In the genomic region with DNA sequence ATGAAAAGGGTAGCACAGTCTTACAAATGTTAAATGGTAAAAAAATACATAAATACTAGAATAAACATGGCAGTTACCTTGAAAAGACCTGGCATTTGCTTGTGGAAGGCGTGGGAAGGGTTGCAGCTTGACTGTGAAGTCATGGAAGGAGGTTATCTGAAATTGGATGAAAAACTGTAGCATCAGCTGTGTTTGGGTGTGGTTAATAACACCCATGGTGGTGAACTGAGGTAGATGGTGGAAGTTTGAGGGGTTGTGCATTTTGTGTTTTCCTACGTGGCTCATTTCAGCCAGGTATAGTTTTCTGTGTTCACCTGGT, we compare ENCODE assay signal across 1 cellular context.
TF ChIP-seq lines count a peak whose summit lies in the region.

No MANE protein-coding gene starts in this region.

TF ChIP-seq in IMR-90, 13 proteins besides CTCF, POLR2A, EP300 and RAD21:
- TF ChIP-seq RCOR1 (IDR thresholded peaks at IDR 0.05; ENCODE audit: insufficient replicate concordance, low read length) (no peak), SMC3 (IDR thresholded peaks at IDR 0.05; ENCODE audit: low read depth, low read length) (no peak), MAZ (IDR thresholded peaks at IDR 0.05; ENCODE audit: borderline replicate concordance, low read depth, low read length) (no peak), BHLHE40 (IDR thresholded peaks at IDR 0.05; ENCODE audit: low read depth, low read length) (no peak), USF2 (IDR thresholded peaks at IDR 0.05; ENCODE audit: low read depth, low read length) (no peak), ELK1 (IDR thresholded peaks at IDR 0.05; ENCODE audit: borderline replicate concordance, low read depth, low read length) (no peak), NFE2L2 (IDR thresholded peaks at IDR 0.05; ENCODE audit: low read depth, low read length) (no peak), FOS (IDR thresholded peaks at IDR 0.05; ENCODE audit: low read depth, low read length) (no peak), RFX5 (IDR thresholded peaks at IDR 0.05; ENCODE audit: low read depth, low read length) (no peak), CEBPB (IDR thresholded peaks at IDR 0.05; ENCODE audit: low read depth, low read length) (no peak), MAFK (IDR thresholded peaks at IDR 0.05; ENCODE audit: low read depth, low read length) (no peak; the same call in 1 of the 2 replicates), MXI1 (IDR thresholded peaks at IDR 0.05; ENCODE audit: borderline replicate concordance, low read depth, low read length) (no peak), CHD1 (IDR thresholded peaks at IDR 0.05; ENCODE audit: low read depth, low read length) (no peak)
TF ChIP-seq in IMR-90: peak in this region for 0.
